In the genomic region with DNA sequence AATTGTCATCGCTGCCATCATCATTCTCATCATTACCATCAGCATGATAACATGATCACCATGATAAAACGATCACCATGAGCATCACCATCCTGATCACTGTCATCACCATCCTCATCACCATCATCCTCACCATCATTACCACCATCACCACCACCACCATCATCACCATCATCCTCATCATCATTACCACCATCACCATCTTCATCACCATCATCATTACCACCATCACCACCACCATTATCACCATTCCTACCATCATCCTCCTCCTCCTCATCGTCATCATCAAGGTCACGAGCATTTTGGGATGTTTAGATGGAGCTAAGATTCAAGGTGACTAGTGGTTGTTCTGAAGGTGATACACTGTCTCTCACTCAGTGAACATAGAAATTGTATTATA, we compare ENCODE assay signal across 1 cellular context.
TF ChIP-seq lines count a peak whose summit lies in the region.

No MANE protein-coding gene starts in this region.

TF ChIP-seq in HEK293, 187 proteins besides CTCF, POLR2A, EP300 and RAD21 (continued from another document and continues in another):
- TF ChIP-seq, protein P1, sequence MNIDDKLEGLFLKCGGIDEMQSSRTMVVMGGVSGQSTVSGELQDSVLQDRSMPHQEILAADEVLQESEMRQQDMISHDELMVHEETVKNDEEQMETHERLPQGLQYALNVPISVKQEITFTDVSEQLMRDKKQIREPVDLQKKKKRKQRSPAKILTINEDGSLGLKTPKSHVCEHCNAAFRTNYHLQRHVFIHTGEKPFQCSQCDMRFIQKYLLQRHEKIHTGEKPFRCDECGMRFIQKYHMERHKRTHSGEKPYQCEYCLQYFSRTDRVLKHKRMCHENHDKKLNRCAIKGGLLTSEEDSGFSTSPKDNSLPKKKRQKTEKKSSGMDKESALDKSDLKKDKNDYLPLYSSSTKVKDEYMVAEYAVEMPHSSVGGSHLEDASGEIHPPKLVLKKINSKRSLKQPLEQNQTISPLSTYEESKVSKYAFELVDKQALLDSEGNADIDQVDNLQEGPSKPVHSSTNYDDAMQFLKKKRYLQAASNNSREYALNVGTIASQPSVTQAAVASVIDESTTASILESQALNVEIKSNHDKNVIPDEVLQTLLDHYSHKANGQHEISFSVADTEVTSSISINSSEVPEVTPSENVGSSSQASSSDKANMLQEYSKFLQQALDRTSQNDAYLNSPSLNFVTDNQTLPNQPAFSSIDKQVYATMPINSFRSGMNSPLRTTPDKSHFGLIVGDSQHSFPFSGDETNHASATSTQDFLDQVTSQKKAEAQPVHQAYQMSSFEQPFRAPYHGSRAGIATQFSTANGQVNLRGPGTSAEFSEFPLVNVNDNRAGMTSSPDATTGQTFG (tag by site-specific recombination; IDR thresholded peaks at IDR 0.05; ENCODE audit: borderline replicate concordance): no peak
- no peak for TF ChIP-seq ZNF155 (tag by site-specific recombination; IDR thresholded peaks at IDR 0.05)
- 0 out of 2 replicates have a peak, but pooled peaks have one; percentile 31 for TF ChIP-seq ZNF791 (tag by site-specific recombination; IDR thresholded peaks at IDR 0.05)
- TF ChIP-seq ZBTB26 (tag by site-specific recombination; optimal IDR thresholded peaks at IDR 0.05): no peak
- TF ChIP-seq ZNF121 (tag by site-specific recombination; IDR thresholded peaks at IDR 0.05): no peak
- peak; percentile 45; the same call in 1 of the 2 replicates for TF ChIP-seq ZNF157 (tag by site-specific recombination; IDR thresholded peaks at IDR 0.05)
- no peak for TF ChIP-seq ZNF610 (tag by site-specific recombination; IDR thresholded peaks at IDR 0.05; ENCODE audit: borderline replicate concordance)
- TF ChIP-seq ZNF169 (tag by site-specific recombination; IDR thresholded peaks at IDR 0.05): no peak
- 0 out of 2 replicates have a peak, but pooled peaks have one; percentile 51 for TF ChIP-seq ZNF239 (tag by site-specific recombination; IDR thresholded peaks at IDR 0.05)
- TF ChIP-seq ELK4 (IDR thresholded peaks at IDR 0.05; ENCODE audit: borderline replicate concordance, low read depth, low read length): no peak
- TF ChIP-seq MYNN (tag by site-specific recombination; IDR thresholded peaks at IDR 0.05; ENCODE audit: borderline replicate concordance): no peak
- no peak for TF ChIP-seq ZNF114 (tag by site-specific recombination; IDR thresholded peaks at IDR 0.05)
- TF ChIP-seq ZNF837 (tag by site-specific recombination; IDR thresholded peaks at IDR 0.05): no peak
- no peak for TF ChIP-seq ZNF664 (tag by site-specific recombination; IDR thresholded peaks at IDR 0.05)
- TF ChIP-seq ZNF423 (tag by site-specific recombination; IDR thresholded peaks at IDR 0.05): no peak
- TF ChIP-seq ZNF626 (tag by site-specific recombination; IDR thresholded peaks at IDR 0.05): no peak
- peak; percentile 63 for TF ChIP-seq YY2 (tag by site-specific recombination; IDR thresholded peaks at IDR 0.05)
- TF ChIP-seq GLIS1 (tag by site-specific recombination; IDR thresholded peaks at IDR 0.05): no peak
- no peak for TF ChIP-seq ZNF335 (tag by site-specific recombination; conservative IDR thresholded peaks at IDR 0.05)
- TF ChIP-seq, protein P2, sequence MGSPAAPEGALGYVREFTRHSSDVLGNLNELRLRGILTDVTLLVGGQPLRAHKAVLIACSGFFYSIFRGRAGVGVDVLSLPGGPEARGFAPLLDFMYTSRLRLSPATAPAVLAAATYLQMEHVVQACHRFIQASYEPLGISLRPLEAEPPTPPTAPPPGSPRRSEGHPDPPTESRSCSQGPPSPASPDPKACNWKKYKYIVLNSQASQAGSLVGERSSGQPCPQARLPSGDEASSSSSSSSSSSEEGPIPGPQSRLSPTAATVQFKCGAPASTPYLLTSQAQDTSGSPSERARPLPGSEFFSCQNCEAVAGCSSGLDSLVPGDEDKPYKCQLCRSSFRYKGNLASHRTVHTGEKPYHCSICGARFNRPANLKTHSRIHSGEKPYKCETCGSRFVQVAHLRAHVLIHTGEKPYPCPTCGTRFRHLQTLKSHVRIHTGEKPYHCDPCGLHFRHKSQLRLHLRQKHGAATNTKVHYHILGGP (tag by site-specific recombination; IDR thresholded peaks at IDR 0.05): 0 out of 2 replicates have a peak, but pooled peaks have one; percentile 28
- TF ChIP-seq KLF16 (tag by site-specific recombination; IDR thresholded peaks at IDR 0.05): no peak
- TF ChIP-seq ZSCAN18 (tag by site-specific recombination; IDR thresholded peaks at IDR 0.05): no peak
- TF ChIP-seq, protein P3, sequence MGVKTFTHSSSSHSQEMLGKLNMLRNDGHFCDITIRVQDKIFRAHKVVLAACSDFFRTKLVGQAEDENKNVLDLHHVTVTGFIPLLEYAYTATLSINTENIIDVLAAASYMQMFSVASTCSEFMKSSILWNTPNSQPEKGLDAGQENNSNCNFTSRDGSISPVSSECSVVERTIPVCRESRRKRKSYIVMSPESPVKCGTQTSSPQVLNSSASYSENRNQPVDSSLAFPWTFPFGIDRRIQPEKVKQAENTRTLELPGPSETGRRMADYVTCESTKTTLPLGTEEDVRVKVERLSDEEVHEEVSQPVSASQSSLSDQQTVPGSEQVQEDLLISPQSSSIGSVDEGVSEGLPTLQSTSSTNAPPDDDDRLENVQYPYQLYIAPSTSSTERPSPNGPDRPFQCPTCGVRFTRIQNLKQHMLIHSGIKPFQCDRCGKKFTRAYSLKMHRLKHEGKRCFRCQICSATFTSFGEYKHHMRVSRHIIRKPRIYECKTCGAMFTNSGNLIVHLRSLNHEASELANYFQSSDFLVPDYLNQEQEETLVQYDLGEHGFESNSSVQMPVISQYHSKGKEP (tag by site-specific recombination; IDR thresholded peaks at IDR 0.05): no peak
- no peak for TF ChIP-seq SALL2 (tag by site-specific recombination; IDR thresholded peaks at IDR 0.05; ENCODE audit: borderline replicate concordance)
- TF ChIP-seq ZNF184 (tag by site-specific recombination; IDR thresholded peaks at IDR 0.05): no peak
- no peak for TF ChIP-seq ZNF10 (tag by site-specific recombination; IDR thresholded peaks at IDR 0.05)
- no peak for TF ChIP-seq ZNF362 (tag by site-specific recombination; IDR thresholded peaks at IDR 0.05)
- no peak for TF ChIP-seq ZNF248 (tag by site-specific recombination; IDR thresholded peaks at IDR 0.05)
- TF ChIP-seq, protein P4, sequence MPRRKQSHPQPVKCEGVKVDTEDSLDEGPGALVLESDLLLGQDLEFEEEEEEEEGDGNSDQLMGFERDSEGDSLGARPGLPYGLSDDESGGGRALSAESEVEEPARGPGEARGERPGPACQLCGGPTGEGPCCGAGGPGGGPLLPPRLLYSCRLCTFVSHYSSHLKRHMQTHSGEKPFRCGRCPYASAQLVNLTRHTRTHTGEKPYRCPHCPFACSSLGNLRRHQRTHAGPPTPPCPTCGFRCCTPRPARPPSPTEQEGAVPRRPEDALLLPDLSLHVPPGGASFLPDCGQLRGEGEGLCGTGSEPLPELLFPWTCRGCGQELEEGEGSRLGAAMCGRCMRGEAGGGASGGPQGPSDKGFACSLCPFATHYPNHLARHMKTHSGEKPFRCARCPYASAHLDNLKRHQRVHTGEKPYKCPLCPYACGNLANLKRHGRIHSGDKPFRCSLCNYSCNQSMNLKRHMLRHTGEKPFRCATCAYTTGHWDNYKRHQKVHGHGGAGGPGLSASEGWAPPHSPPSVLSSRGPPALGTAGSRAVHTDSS (tag by site-specific recombination; IDR thresholded peaks at IDR 0.05): peak; percentile 96
- TF ChIP-seq ZNF677 (tag by site-specific recombination; IDR thresholded peaks at IDR 0.05): no peak
- no peak for TF ChIP-seq ZNF24 (tag by site-specific recombination; IDR thresholded peaks at IDR 0.05)
- TF ChIP-seq ZNF621 (tag by site-specific recombination; IDR thresholded peaks at IDR 0.05): peak; percentile 76; the same call in 1 of the 2 replicates
- TF ChIP-seq ZNF639 (tag by site-specific recombination; IDR thresholded peaks at IDR 0.05): no peak
- no peak for TF ChIP-seq ZBTB8A (tag by site-specific recombination; IDR thresholded peaks at IDR 0.05)
- 0 out of 2 replicates have a peak, but pooled peaks have one; percentile 27 for TF ChIP-seq ZNF785 (tag by site-specific recombination; IDR thresholded peaks at IDR 0.05)
- TF ChIP-seq ZNF830 (tag by site-specific recombination; IDR thresholded peaks at IDR 0.05; ENCODE audit: low read depth): no peak
- 0 out of 2 replicates have a peak, but pooled peaks have one; percentile 15 for TF ChIP-seq GLI4 (tag by site-specific recombination; IDR thresholded peaks at IDR 0.05)
- TF ChIP-seq ZNF416 (tag by site-specific recombination; IDR thresholded peaks at IDR 0.05): no peak
- TF ChIP-seq SP3 (tag by site-specific recombination; IDR thresholded peaks at IDR 0.05): no peak
- TF ChIP-seq ZSCAN4 (tag by site-specific recombination; IDR thresholded peaks at IDR 0.05): no peak
- TF ChIP-seq KLF1 (tag by site-specific recombination; IDR thresholded peaks at IDR 0.05): no peak
- TF ChIP-seq ZNF112 (tag by site-specific recombination; IDR thresholded peaks at IDR 0.05): 0 out of 2 replicates have a peak, but pooled peaks have one; percentile 49
- TF ChIP-seq ZNF747 (tag by site-specific recombination; IDR thresholded peaks at IDR 0.05): no peak
- no peak for TF ChIP-seq ZFP69B (tag by site-specific recombination; IDR thresholded peaks at IDR 0.05)
- TF ChIP-seq ZXDB (tag by site-specific recombination; IDR thresholded peaks at IDR 0.05): no peak
- TF ChIP-seq ZNF501 (tag by site-specific recombination; IDR thresholded peaks at IDR 0.05): no peak
- TF ChIP-seq ZNF776 (tag by site-specific recombination; IDR thresholded peaks at IDR 0.05; ENCODE audit: borderline replicate concordance): 0 out of 2 replicates have a peak, but pooled peaks have one; percentile 70
- no peak for TF ChIP-seq SP2 (tag by site-specific recombination; IDR thresholded peaks at IDR 0.05)
- no peak for TF ChIP-seq ZNF175 (tag by site-specific recombination; IDR thresholded peaks at IDR 0.05)
